In genomic region chr19:52188822-52189744, GRCh38 we compare ENCODE assay signal across 8 cellular contexts. TPM values are rescaled to one million over a fixed set of nuclear protein-coding genes. Genes with fewer than 3 reads are reported as not detected.
A peak's percentile ranks its signal among the peaks of the same experiment; 100 is the strongest.
DNase-seq lines count a peak whose midpoint lies in the region; ATAC-seq and TF ChIP-seq lines count a peak whose summit lies in the region.

No MANE protein-coding gene starts in this region.

- no peak overlapping the region for H4K8ac ChIP-seq in neuronal stem cell (ENCODE audit: low read depth, low read length)

- H3K27ac Mint-ChIP-seq in activated B cell treated with CpG ODN at 0.5 μM for 24 hours, result peak overlapping the region; percentile 98

- H2BK15ac ChIP-seq in neuronal stem cell (ENCODE audit: low read length), result no peak overlapping the region

- H3K18ac ChIP-seq in neuronal stem cell (ENCODE audit: low read length), result no peak overlapping the region

- H3K9me3 ChIP-seq in neuronal stem cell (replicated peaks in 1 of 2; ENCODE audit: control insufficient read depth in 2 of 2, insufficient read depth in 1 of 2, low read depth in 1 of 2, low read length in 2 of 2), result peaks cover 0 to 30% of the 10 kb centered on the region in 2 donors

- no peak overlapping the region for H2BK5ac ChIP-seq in neuronal stem cell (ENCODE audit: low read length)

- no peak overlapping the region for H2AK5ac ChIP-seq in neuronal stem cell (ENCODE audit: low read depth, low read length)

- POLR2A ChIA-PET in activated B cell treated with CpG ODN at 0.5 μM for 24 hours (lab: Charles Lee), result interaction anchor here (0.6 to 2.3 kb wide), 41 partner anchors 8 to 1913 kb away, joined by 3 to 62 read pairs (median 6); partner anchors contain the start of genes SIGLEC10, ZNF432, ZNF525 and ZNF578

- no peak overlapping the region for H3K4ac ChIP-seq in neuronal stem cell (ENCODE audit: low read length)

- no peaks in the 10 kb centered on the region for H3K27me3 Mint-ChIP-seq in activated B cell treated with CpG ODN at 0.5 μM for 24 hours

- no peak overlapping the region for H2BK12ac ChIP-seq in neuronal stem cell (ENCODE audit: low read length)

- no CpG with 5 or more reads among the region's 33 CpGs for WGBS in neuronal stem cell (ENCODE audit: extremely low coverage in 2 of 2, insufficient read length in 2 of 2, insufficient replicate concordance in 1 of 2), 2 donors

- peak; percentile 100 for DNase-seq in Right ventricle myocardium inferior (ENCODE audit: missing footprints)
- no peak for DNase-seq in cardiac septum (ENCODE audit: low spot score)
- DNase-seq in activated B cell treated with CpG ODN at 0.5 μM for 24 hours, result no peak
- DNase-seq in neuronal stem cell (ENCODE audit: low spot score), result no peak
- DNase-seq in stimulated activated naive CD4-positive, alpha-beta T cell treated with Interleukin-2 at 50 U/mL for 16 hours (lab: John Stamatoyannopoulos, UW), result no peak

- H3K79me1 ChIP-seq in neuronal stem cell (ENCODE audit: low read depth, low read length), result peaks cover under 1% of the 10 kb centered on the region

- peak overlapping the region; percentile 37 for H3K27ac ChIP-seq in neuronal stem cell (replicated peaks; ENCODE audit: low read length)

- no peak overlapping the region for H3K9ac ChIP-seq in neuronal stem cell (ENCODE audit: low read depth, low read length, poor library complexity)

- no peak overlapping the region for H3K14ac ChIP-seq in neuronal stem cell (ENCODE audit: low read length)

- no peak overlapping the region for H2BK120ac ChIP-seq in neuronal stem cell (ENCODE audit: low read depth, low read length)

- peaks cover 5 to 31% of the 10 kb centered on the region in 2 donors for H3K36me3 ChIP-seq in neuronal stem cell (replicated peaks in 1 of 2; ENCODE audit: control insufficient read depth in 2 of 2, insufficient read depth in 2 of 2, low read length in 2 of 2)

- intact Hi-C loops in Right ventricle myocardium inferior (cut with DNase I), result loop anchor here (1.0 kb wide), 2 partner anchors 18 to 50 kb away; partner anchors contain the start of genes ZNF616 and ZNF836
- intact Hi-C loops in cardiac septum (cut with DNase I), result loop anchor here (1.0 kb wide), 2 partner anchors 18 to 50 kb away; partner anchors contain the start of genes ZNF616 and ZNF836
- intact Hi-C loops in activated B cell treated with CpG ODN at 0.5 μM for 24 hours (cut with micrococcal nuclease), result loop anchor here (1.0 to 5.0 kb wide), 9 partner anchors 18 to 914 kb away; partner anchors contain the start of genes ZNF160, ZNF432, ZNF613 and ZNF614

- no peak overlapping the region for H3K23ac ChIP-seq in neuronal stem cell (ENCODE audit: low read depth, low read length, poor library complexity)

- no peak overlapping the region for H4K91ac ChIP-seq in neuronal stem cell (ENCODE audit: low read depth, low read length, poor library complexity)

- peak; percentile 15 for ATAC-seq in Right ventricle myocardium inferior
- ATAC-seq in HG03159 (IDR thresholded peaks at IDR 0.05; ENCODE audit: unreplicated experiment), result peak; percentile 7
- ATAC-seq in activated B cell treated with CpG ODN at 0.5 μM for 24 hours (ENCODE audit: low read depth), result peak; percentile 1
- ATAC-seq in esophagus mucosa, result peak; percentile 2
- no peak for ATAC-seq in GM18858 (IDR thresholded peaks at IDR 0.05; ENCODE audit: unreplicated experiment)

- H3K4me3 ChIP-seq in neuronal stem cell (ENCODE audit: low read length in 2 of 2), result peak overlapping the region; percentile 43 to 52

- H3K9me3 Mint-ChIP-seq in activated B cell treated with CpG ODN at 0.5 μM for 24 hours, result no peaks in the 10 kb centered on the region

- H3K4me3 Mint-ChIP-seq in activated B cell treated with CpG ODN at 0.5 μM for 24 hours, result peak overlapping the region; percentile 95

- H3K36me3 Mint-ChIP-seq in activated B cell treated with CpG ODN at 0.5 μM for 24 hours (ENCODE audit: low read depth), result peaks cover 31% of the 10 kb centered on the region

- peaks cover 7 to 10% of the 10 kb centered on the region in 2 donors for H3K4me1 ChIP-seq in neuronal stem cell (ENCODE audit: control insufficient read depth in 2 of 2, insufficient read depth in 1 of 2, low read depth in 1 of 2, low read length in 2 of 2)

- H2AFZ ChIP-seq in neuronal stem cell (ENCODE audit: low read length), result peak overlapping the region; percentile 74

- TF ChIP-seq CTCF in activated B cell treated with CpG ODN at 0.5 μM for 24 hours (IDR thresholded peaks at IDR 0.05), result no peak

- peaks cover 46% of the 10 kb centered on the region for H3K4me1 Mint-ChIP-seq in activated B cell treated with CpG ODN at 0.5 μM for 24 hours

- H3K4me2 ChIP-seq in neuronal stem cell (ENCODE audit: insufficient read depth, low read length, poor library complexity, severe bottlenecking), result peak overlapping the region; percentile 52

- H3K27me3 ChIP-seq in neuronal stem cell (ENCODE audit: control insufficient read depth in 3 of 3, insufficient read depth in 3 of 3, low read depth in 1 of 3, low read length in 3 of 3), result no peaks in the 10 kb centered on the region

- CTCF ChIA-PET in activated B cell treated with CpG ODN at 0.5 μM for 24 hours (lab: Charles Lee), result interaction anchor here (0.8 to 1.2 kb wide), 3 partner anchors 48 to 51 kb away, joined by 4 to 5 read pairs (median 5); partner anchors contain the start of gene ZNF616

RNA-seq across cellular contexts. Expression of gene PPP2R1A, which starts 0.8 kb away (rescaled TPM):
- total RNA-seq in Right ventricle myocardium inferior (338 TPM), cardiac septum (466 TPM), activated B cell treated with CpG ODN at 0.5 μM for 24 hours (244 and 245 TPM in 2 replicates), esophagus mucosa (168 TPM)
- 141 TPM for polyA plus RNA-seq in neuronal stem cell (2013, experiment 1 of 2)
- 139 TPM for polyA plus RNA-seq in neuronal stem cell (2013, experiment 2 of 2)

RNA-seq across cellular contexts. Expression of gene ZNF836, which starts 17.7 kb away (rescaled TPM):
- total RNA-seq in Right ventricle myocardium inferior, result 6.8 TPM
- total RNA-seq in cardiac septum, result 5.9 TPM
- 27.4 and 28.0 TPM in 2 replicates for total RNA-seq in activated B cell treated with CpG ODN at 0.5 μM for 24 hours
- total RNA-seq in esophagus mucosa, result 7.9 TPM
- 10.5 TPM for polyA plus RNA-seq in neuronal stem cell (2013, experiment 1 of 2)
- 10.4 TPM for polyA plus RNA-seq in neuronal stem cell (2013, experiment 2 of 2)

RNA-seq across cellular contexts. Expression of gene ZNF616, which starts 49.3 kb away (rescaled TPM):
- total RNA-seq in Right ventricle myocardium inferior (5.2 TPM), cardiac septum (4.3 TPM), activated B cell treated with CpG ODN at 0.5 μM for 24 hours (7.3 and 7.4 TPM in 2 replicates), esophagus mucosa (5.7 TPM)
- 8.7 TPM for polyA plus RNA-seq in neuronal stem cell (2013, experiment 1 of 2)
- 9.3 TPM for polyA plus RNA-seq in neuronal stem cell (2013, experiment 2 of 2)
